ENCODE assay signal across 9 cellular contexts in the genomic region with DNA sequence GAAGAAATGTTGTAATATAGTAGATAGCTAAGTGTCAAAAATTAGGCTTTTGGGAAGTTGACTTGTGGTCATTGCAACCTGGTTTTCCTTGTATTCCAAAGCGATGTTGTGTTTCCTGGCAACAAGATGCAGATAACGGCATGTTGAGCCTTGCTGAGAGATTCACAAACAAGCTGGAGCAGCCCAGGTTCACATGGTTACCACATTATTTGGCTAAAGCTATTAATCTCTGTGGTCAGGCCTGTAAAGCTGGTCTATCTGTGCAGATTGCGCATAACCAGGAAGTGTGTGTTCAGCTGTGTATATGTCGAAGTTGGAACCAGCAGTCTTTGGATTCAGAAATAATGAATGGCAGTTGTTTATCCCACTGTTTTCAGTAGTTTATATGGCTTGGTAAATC. TPM values are rescaled to one million over a fixed set of nuclear protein-coding genes. Genes with fewer than 3 reads are reported as not detected.
A peak's percentile ranks its signal among the peaks of the same experiment; 100 is the strongest.
DNase-seq lines count a peak whose midpoint lies in the region; ATAC-seq and TF ChIP-seq lines count a peak whose summit lies in the region.
"Had no signal": no experiment of that assay in that cellular context is flagged by ENCODE, and none has a peak within 500 bp of the region (broad histone marks: within the 10 kb centered on the region; RNA-seq: fewer than 3 reads in every experiment).

No MANE protein-coding gene starts in this region.

- in situ Hi-C loops in astrocyte of the spinal cord (cut with HindIII; ENCODE audit: low sequenced_read_pairs) = loop anchor here (25.0 kb wide), 1 partner anchor 406 kb away; no protein-coding TSS in a partner anchor

- DNase-seq in CD14-positive monocyte (ENCODE audit: low spot score) (no peak), NCI-H2171 treated with DMSO at 0.1 percent for 48 hours (lab: John Stamatoyannopoulos, UW) (peak; percentile 25), astrocyte of the spinal cord (ENCODE audit: low read depth, low spot score) (peak; percentile 89), left kidney (ENCODE audit: low read depth, low spot score) (peak; percentile 85), NCI-H1694 (lab: John Stamatoyannopoulos, UW) (no peak)
- DNase-seq in stimulated activated CD4-positive, alpha-beta T cell treated with anti-CD3 and anti-CD28 coated beads, Interleukin-4, amount 100 ng/mL, for 24 hours = no peak

- intact Hi-C loops in CD14-positive monocyte (cut with micrococcal nuclease) = no loop called here

- H3K4me3 Mint-ChIP-seq in CD14-positive monocyte = peak overlapping the region in 1 of 2 donors; percentile 57

- no peak overlapping the region for H3K4me3 ChIP-seq in astrocyte of the spinal cord (ENCODE audit: low read depth, low read length)
- H3K4me3 ChIP-seq: SJSA1 had no signal

- H3K27ac Mint-ChIP-seq in CD14-positive monocyte = peak overlapping the region; percentile 82 to 92 (median 89)

- peak; percentile 77 for ATAC-seq in GM18868 (IDR thresholded peaks at IDR 0.05; ENCODE audit: unreplicated experiment)
- ATAC-seq in HG03045 (IDR thresholded peaks at IDR 0.05; ENCODE audit: unreplicated experiment) = peak; percentile 70

- peaks cover 79% of the 10 kb centered on the region for H3K4me1 Mint-ChIP-seq in CD14-positive monocyte

- peaks cover 19 to 33% of the 10 kb centered on the region in 2 donors for H3K36me3 Mint-ChIP-seq in CD14-positive monocyte

- TF ChIP-seq CTCF in CD14-positive monocyte (IDR thresholded peaks at IDR 0.05) (no peak), astrocyte of the spinal cord (IDR thresholded peaks at IDR 0.05; ENCODE audit: low read depth, low read length) (no peak)

- H3K9me3 Mint-ChIP-seq in CD14-positive monocyte = no peaks in the 10 kb centered on the region

- no peaks in the 10 kb centered on the region for H3K27me3 Mint-ChIP-seq in CD14-positive monocyte (ENCODE audit: low read depth in 3 of 3)

RNA-seq across cellular contexts. Expression of gene TIPARP, which starts 6.6 kb away (rescaled TPM):
- polyA plus RNA-seq in CD14-positive monocyte = 10 to 100 TPM; 12.7 to 16.7 TPM

Comparison
In these comparisons a context has a peak if more than half of its experiments do, and no peak if none do; other contexts are left out.
1. DNase-seq: peak in NCI-H2171 treated with DMSO at 0.1 percent for 48 hours (single experiment), astrocyte of the spinal cord (single experiment) and left kidney (single experiment); none in CD14-positive monocyte (single experiment), NCI-H1694 (single experiment) and stimulated activated CD4-positive, alpha-beta T cell treated with anti-CD3 and anti-CD28 coated beads, Interleukin-4, amount 100 ng/mL, for 24 hours (single experiment).